ENCODE assay signal across 8 cellular contexts in the genomic region with DNA sequence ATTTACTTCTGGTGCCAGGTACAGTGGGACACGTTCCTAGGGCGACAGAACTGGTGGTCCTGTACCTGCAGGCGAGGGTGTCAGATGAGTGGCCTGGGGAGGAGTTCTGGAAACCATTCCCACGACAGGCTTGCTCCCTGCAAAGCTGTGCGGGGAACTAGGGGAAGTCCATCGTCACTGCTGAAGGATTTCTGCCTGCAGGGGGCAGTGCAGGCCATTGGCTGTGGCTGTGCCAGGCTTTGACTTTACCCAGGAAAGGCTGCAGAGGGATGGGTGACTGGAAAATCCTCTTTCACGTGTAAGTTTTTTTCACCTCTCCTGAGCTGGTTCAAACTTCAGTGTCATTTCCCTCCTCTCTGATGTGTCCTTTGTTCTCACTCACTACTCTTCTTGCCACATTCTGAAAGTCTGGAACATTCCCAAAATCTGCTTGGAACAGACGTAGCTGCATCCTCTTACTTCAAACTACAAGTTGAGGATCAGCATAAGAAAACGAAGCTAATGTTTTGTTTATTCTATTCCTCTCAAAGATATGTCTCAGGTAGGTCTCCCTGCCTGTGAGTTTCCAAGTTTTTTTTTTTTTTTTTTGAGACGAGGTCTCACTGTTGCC.
DNase-seq lines count a peak whose midpoint lies in the region; ATAC-seq, FAIRE-seq and TF ChIP-seq lines count a peak whose summit lies in the region.

No MANE protein-coding gene starts in this region.

- H3K36me3 Mint-ChIP-seq in activated naive CD8-positive, alpha-beta T cell treated with anti-CD3 and anti-CD28 coated beads, Interleukin-2, amount 10 ng/mL, durations not matched to agents 7 days and 5 days = no peaks in the 10 kb centered on the region

- H3K4me1 ChIP-seq in heart left ventricle = peaks cover 0 to 38% (median 6%) of the 10 kb centered on the region in 12 donors

- peak; percentile 75 to 92 (median 81) for TF ChIP-seq CTCF in heart left ventricle (IDR thresholded peaks at IDR 0.05)

- peak; percentile 25 for DNase-seq in DMS 273 treated with DMSO at 0.1 percent for 48 hours (lab: John Stamatoyannopoulos, UW)
- DNase-seq in HTR-8/SVneo (ENCODE audit: insufficient read length, low spot score) = peak; percentile 64
- DNase-seq in RKO (ENCODE audit: low spot score) = peak; percentile 62
- peak; percentile 60 for DNase-seq in activated naive CD8-positive, alpha-beta T cell treated with anti-CD3 and anti-CD28 coated beads, Interleukin-2, amount 10 ng/mL, durations not matched to agents 7 days and 5 days
- peak; percentile 67 to 87 (median 73) for DNase-seq in heart left ventricle
- peak; percentile 50 for DNase-seq in renal cortical epithelial cell (ENCODE audit: low read depth)

- H3K4me3 ChIP-seq in heart left ventricle = no peak overlapping the region

- no peak overlapping the region for H3K27ac ChIP-seq in heart left ventricle

- POLR2A ChIA-PET in activated naive CD8-positive, alpha-beta T cell treated with anti-CD3 and anti-CD28 coated beads, Interleukin-2, amount 10 ng/mL, durations not matched to agents 7 days and 5 days (lab: Charles Lee) = no interaction called here

- no peak overlapping the region for H3K4me3 Mint-ChIP-seq in activated naive CD8-positive, alpha-beta T cell treated with anti-CD3 and anti-CD28 coated beads, Interleukin-2, amount 10 ng/mL, durations not matched to agents 7 days and 5 days

- TF ChIP-seq POLR2A in heart left ventricle (IDR thresholded peaks at IDR 0.05) = no peak

- peaks cover 22% of the 10 kb centered on the region for H3K27me3 Mint-ChIP-seq in activated naive CD8-positive, alpha-beta T cell treated with anti-CD3 and anti-CD28 coated beads, Interleukin-2, amount 10 ng/mL, durations not matched to agents 7 days and 5 days

- ATAC-seq in GM19468 (IDR thresholded peaks at IDR 0.05; ENCODE audit: extremely low read depth, unreplicated experiment) (peak; percentile 70), heart left ventricle (peak; percentile 52 to 84 (median 78)), HG03469 (IDR thresholded peaks at IDR 0.05; ENCODE audit: unreplicated experiment) (no peak)
- ATAC-seq in activated naive CD8-positive, alpha-beta T cell treated with anti-CD3 and anti-CD28 coated beads, Interleukin-2, amount 10 ng/mL, durations not matched to agents 7 days and 5 days (ENCODE audit: low read depth) = peak; percentile 35

- no peaks in the 10 kb centered on the region for H3K27me3 ChIP-seq in heart left ventricle

- 29 to 36% (median 32%) methylated on average over 10 of the region's 10 CpGs for WGBS in heart left ventricle, 4 donors

- intact Hi-C loops in heart left ventricle (cut with DNase I) = loop anchor here in 8 of 10 donors (1.0 to 10.0 kb wide), 7 partner anchors 217 to 279 kb away; no protein-coding TSS in a partner anchor

- no peaks in the 10 kb centered on the region for H3K36me3 ChIP-seq in heart left ventricle

- no peak overlapping the region for H3K27ac Mint-ChIP-seq in activated naive CD8-positive, alpha-beta T cell treated with anti-CD3 and anti-CD28 coated beads, Interleukin-2, amount 10 ng/mL, durations not matched to agents 7 days and 5 days

- peak; percentile 4 for FAIRE-seq in HTR-8/SVneo (lab: Jason Lieb, UNC)

- no peaks in the 10 kb centered on the region for H3K9me3 ChIP-seq in heart left ventricle

- H3K4me1 Mint-ChIP-seq in activated naive CD8-positive, alpha-beta T cell treated with anti-CD3 and anti-CD28 coated beads, Interleukin-2, amount 10 ng/mL, durations not matched to agents 7 days and 5 days = peaks cover 3% of the 10 kb centered on the region

- no peaks in the 10 kb centered on the region for H3K9me3 Mint-ChIP-seq in activated naive CD8-positive, alpha-beta T cell treated with anti-CD3 and anti-CD28 coated beads, Interleukin-2, amount 10 ng/mL, durations not matched to agents 7 days and 5 days
